In genomic region chr12:94743174-94743573, GRCh38 we compare ENCODE assay signal across 1 cellular context.
TF ChIP-seq lines count a peak whose summit lies in the region.

No MANE protein-coding gene starts in this region.

TF ChIP-seq in H1, 55 proteins besides CTCF, POLR2A, EP300 and RAD21 (continued from another document):
- TF ChIP-seq ATF3 (IDR thresholded peaks at IDR 0.05; ENCODE audit: insufficient read depth, low read depth, low read length) (no peak), NANOG (IDR thresholded peaks at IDR 0.05; ENCODE audit: insufficient read depth, low read depth, low read length, poor library complexity, severe bottlenecking) (no peak), KDM4A (IDR thresholded peaks at IDR 0.05; ENCODE audit: low read depth, low read length, severe bottlenecking) (no peak), ASH2L (IDR thresholded peaks at IDR 0.05; ENCODE audit: low read length) (no peak)
